In the genomic region with DNA sequence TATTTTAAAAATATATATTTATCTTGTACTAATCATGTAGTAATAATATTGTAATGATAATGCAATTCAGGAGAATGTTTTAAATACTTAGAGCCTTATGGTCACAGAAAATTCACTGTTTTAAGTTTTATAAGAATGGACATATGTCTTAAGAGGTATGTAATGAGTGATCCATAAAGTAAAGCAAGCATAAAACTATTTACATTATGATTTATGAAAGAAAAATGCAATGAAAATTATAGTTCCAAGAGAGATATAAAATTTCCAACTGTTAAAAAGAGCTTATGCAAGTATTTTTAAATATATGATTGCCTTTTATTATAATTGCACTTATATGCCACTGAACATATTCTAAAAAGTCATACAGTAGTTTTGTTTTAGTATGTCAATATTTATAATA, we compare ENCODE assay signal across 10 cellular contexts.
"Had no signal": no experiment of that assay in that cellular context is flagged by ENCODE, and none has a peak within 500 bp of the region (broad histone marks: within the 10 kb centered on the region; RNA-seq: fewer than 3 reads in every experiment).

No MANE protein-coding gene starts in this region.

- ATAC-seq: HCT116, K562 had no signal

- H3K27ac ChIP-seq: GM23248 had no signal

- DNase-seq: GM23248, GOT3, H7, HFFc6, IMR-90, KG1 had no signal

- H3K4me1 ChIP-seq: HAP-1 had no signal

- H3K27ac Mint-ChIP-seq: HFFc6 had no signal

- H3K9me3 ChIP-seq: HAP-1 had no signal

- H3K4me3 ChIP-seq: GM23248, HAP-1, K562 had no signal

- H3K4me3 Mint-ChIP-seq: HFFc6 had no signal

- FAIRE-seq: HTR-8/SVneo, K562 had no signal

- H3K9me3 Mint-ChIP-seq: HFFc6 had no signal
